1 cellular context compared by ENCODE assay signal in genomic region chr17:31466096-31466495, GRCh38.
TF ChIP-seq lines count a peak whose summit lies in the region.

No MANE protein-coding gene starts in this region.

TF ChIP-seq in HepG2, 621 proteins besides CTCF, POLR2A, EP300 and RAD21 (continued from another document):
- TF ChIP-seq ZNF280D (CRISPR knock-in tag; IDR thresholded peaks at IDR 0.05) (no peak), ARID3A (IDR thresholded peaks at IDR 0.05; ENCODE audit: low read depth, low read length) (no peak), ASH2L (IDR thresholded peaks at IDR 0.05; ENCODE audit: insufficient read length, low read depth, low read length) (no peak), ZNF710 (CRISPR knock-in tag; IDR thresholded peaks at IDR 0.05; ENCODE audit: borderline replicate concordance) (no peak)
